Comparison of ENCODE assay signal across 16 cellular contexts in genomic region chr6:90183587-90184333, GRCh38.
DNase-seq lines count a peak whose midpoint lies in the region; ATAC-seq, FAIRE-seq and TF ChIP-seq lines count a peak whose summit lies in the region.
"Had no signal": no experiment of that assay in that cellular context is flagged by ENCODE, and none has a peak within 500 bp of the region (broad histone marks: within the 10 kb centered on the region; RNA-seq: fewer than 3 reads in every experiment).

No MANE protein-coding gene starts in this region.

- peak; percentile 74 for FAIRE-seq in keratinocyte (lab: Jason Lieb, UNC)

- H3K27me3 ChIP-seq in keratinocyte (ENCODE audit: control insufficient read depth, extremely low read depth, insufficient read depth, low read length) = no peaks in the 10 kb centered on the region
- H3K27me3 ChIP-seq in gastrocnemius medialis = no peaks in the 10 kb centered on the region
- H3K27me3 ChIP-seq in tibial nerve = no peaks in the 10 kb centered on the region
- H3K27me3 ChIP-seq: gastroesophageal sphincter had no signal

- 52 to 55% methylated on average over 3 of the region's 3 CpGs for WGBS in tibial nerve, 2 donors

- in situ Hi-C loops in gastrocnemius medialis (cut with MboI; ENCODE audit: low sequenced_read_pairs in 4 of 4) = no loop called here

- H3K4me1 ChIP-seq in keratinocyte (ENCODE audit: control insufficient read depth, extremely low read depth, insufficient read depth, low read length) = peaks cover 25% of the 10 kb centered on the region
- peaks cover 53 to 57% of the 10 kb centered on the region in 2 donors for H3K4me1 ChIP-seq in gastrocnemius medialis
- H3K4me1 ChIP-seq in tibial nerve = peaks cover 0 to 37% (median 10%) of the 10 kb centered on the region in 4 donors

- no peaks in the 10 kb centered on the region for H3K36me3 ChIP-seq in keratinocyte (ENCODE audit: control insufficient read depth in 2 of 2, extremely low read depth in 1 of 2, insufficient read depth in 2 of 2, low read length in 2 of 2)
- no peaks in the 10 kb centered on the region for H3K36me3 ChIP-seq in gastrocnemius medialis
- no peaks in the 10 kb centered on the region for H3K36me3 ChIP-seq in tibial nerve
- H3K36me3 ChIP-seq: gastroesophageal sphincter had no signal

- H3K9me1 ChIP-seq in keratinocyte (ENCODE audit: control insufficient read depth, extremely low read depth, insufficient read depth, low read length) = no peaks in the 10 kb centered on the region

- no peaks in the 10 kb centered on the region for H4K20me1 ChIP-seq in keratinocyte (ENCODE audit: control insufficient read depth, extremely low read depth, insufficient read depth, low read length)

- H3K27ac ChIP-seq in keratinocyte (ENCODE audit: control insufficient read depth, insufficient read depth, low read length) (no peak overlapping the region), gastrocnemius medialis (peak overlapping the region; percentile 29 to 55 (median 48)), tibial nerve (no peak overlapping the region)
- H3K27ac ChIP-seq: gastroesophageal sphincter, KMS-11 had no signal

- intact Hi-C loops in gastrocnemius medialis (cut with DNase I; ENCODE audit: low total_unique reads) = loop anchor here (5.0 kb wide), 1 partner anchor 86 kb away; no protein-coding TSS in a partner anchor

- POLR2A ChIA-PET in T-cell (lab: Charles Lee) = interaction anchor here in 1 of 2 donors (0.7 to 1.4 kb wide), 2 partner anchors 10 to 46 kb away, joined by 3 to 4 read pairs; no protein-coding TSS in a partner anchor

- H3K9me3 Mint-ChIP-seq in activated T-cell treated with anti-CD3 and anti-CD28 coated beads, Interleukin-2, amount 50 U/mL, for 24 hours = peaks cover 2% of the 10 kb centered on the region
- no peaks in the 10 kb centered on the region for H3K9me3 Mint-ChIP-seq in activated T-cell treated with anti-CD3 and anti-CD28 coated beads, Interleukin-2, amount 50 U/mL, for 4 hours
- H3K9me3 Mint-ChIP-seq in T-cell = no peaks in the 10 kb centered on the region

- peak overlapping the region; percentile 77 for H3K27ac Mint-ChIP-seq in activated T-cell treated with anti-CD3 and anti-CD28 coated beads, Interleukin-2, amount 50 U/mL, for 24 hours
- peak overlapping the region; percentile 47 to 91 for H3K27ac Mint-ChIP-seq in T-cell
- H3K27ac Mint-ChIP-seq: endodermal cell had no signal

- H3K4me2 ChIP-seq in keratinocyte (ENCODE audit: control insufficient read depth, extremely low read depth, insufficient read depth, low read depth, low read length) = no peak overlapping the region
- H3K4me2 ChIP-seq: KMS-11 had no signal

- TF ChIP-seq CTCF in keratinocyte (optimal IDR thresholded peaks at IDR 0.05 in 1 of 3, IDR thresholded peaks at IDR 0.05 in 1 of 3, conservative IDR thresholded peaks at IDR 0.05 in 1 of 3; ENCODE audit: extremely low read depth in 1 of 3, insufficient read depth in 2 of 3, low read length in 3 of 3) = no peak
- no peak for TF ChIP-seq CTCF in gastrocnemius medialis (IDR thresholded peaks at IDR 0.05 in 4 of 5, conservative IDR thresholded peaks at IDR 0.05 in 1 of 5)
- no peak for TF ChIP-seq CTCF in tibial nerve (IDR thresholded peaks at IDR 0.05)

- no peak overlapping the region for H2AFZ ChIP-seq in keratinocyte (ENCODE audit: control insufficient read depth, low read length)

- TF ChIP-seq POLR2A in gastrocnemius medialis (IDR thresholded peaks at IDR 0.05) (no peak), tibial nerve (IDR thresholded peaks at IDR 0.05) (no peak)

- no peak overlapping the region for H3K9ac ChIP-seq in keratinocyte (ENCODE audit: control insufficient read depth, extremely low read depth, insufficient read depth, low read length)
- H3K9ac ChIP-seq: KMS-11 had no signal

- H3K27me3 Mint-ChIP-seq in activated T-cell treated with anti-CD3 and anti-CD28 coated beads, Interleukin-2, amount 50 U/mL, for 24 hours = no peaks in the 10 kb centered on the region
- no peaks in the 10 kb centered on the region for H3K27me3 Mint-ChIP-seq in activated T-cell treated with anti-CD3 and anti-CD28 coated beads, Interleukin-2, amount 50 U/mL, for 4 hours (ENCODE audit: low read depth)
- no peaks in the 10 kb centered on the region for H3K27me3 Mint-ChIP-seq in T-cell

- H3K4me3 ChIP-seq in keratinocyte (ENCODE audit: control insufficient read depth in 2 of 3, extremely low read depth in 1 of 3, insufficient read depth in 2 of 3, low read depth in 1 of 3, low read length in 3 of 3) (no peak overlapping the region), gastrocnemius medialis (no peak overlapping the region), tibial nerve (no peak overlapping the region)
- H3K4me3 ChIP-seq: gastroesophageal sphincter had no signal

- DNase-seq in activated T-cell treated with anti-CD3 and anti-CD28 coated beads, Interleukin-2, amount 50 U/mL, for 24 hours = no peak
- DNase-seq in activated T-cell treated with anti-CD3 and anti-CD28 coated beads, Interleukin-2, amount 50 U/mL, for 4 hours = no peak
- DNase-seq in T-cell (no peak), keratinocyte (ENCODE audit: low read depth, low spot score) (no peak), gastrocnemius medialis (no peak), tibial nerve (ENCODE audit: low spot score in 2 of 2) (no peak)
- DNase-seq: DND-41; endodermal cell; NCI-H1694; NCI-H526; RPMI8226; stimulated activated CD8-positive, alpha-beta memory T cell treated with anti-CD3 and anti-CD28 coated beads, Interleukin-4, amount 100 ng/mL, for 48 hours had no signal

- no peaks in the 10 kb centered on the region for H3K9me3 ChIP-seq in keratinocyte (ENCODE audit: control insufficient read depth, low read depth, low read length)
- H3K9me3 ChIP-seq in gastrocnemius medialis = no peaks in the 10 kb centered on the region
- H3K9me3 ChIP-seq in tibial nerve = no peaks in the 10 kb centered on the region
- H3K9me3 ChIP-seq: gastroesophageal sphincter had no signal

- CTCF ChIA-PET in T-cell (lab: Charles Lee) = interaction anchor here in 1 of 2 donors (0.7 to 1.1 kb wide), 3 partner anchors 27 to 243 kb away, joined by 3 read pairs; no protein-coding TSS in a partner anchor

- TF ChIP-seq EP300 in tibial nerve (IDR thresholded peaks at IDR 0.05) = no peak

- H3K79me2 ChIP-seq in keratinocyte (ENCODE audit: control insufficient read depth, insufficient read depth, low read length) = no peaks in the 10 kb centered on the region

- peak overlapping the region; percentile 51 for H3K4me3 Mint-ChIP-seq in activated T-cell treated with anti-CD3 and anti-CD28 coated beads, Interleukin-2, amount 50 U/mL, for 24 hours
- no peak overlapping the region for H3K4me3 Mint-ChIP-seq in activated T-cell treated with anti-CD3 and anti-CD28 coated beads, Interleukin-2, amount 50 U/mL, for 4 hours
- peak overlapping the region in 1 of 3 donors; percentile 41 for H3K4me3 Mint-ChIP-seq in T-cell
- H3K4me3 Mint-ChIP-seq: endodermal cell had no signal

- peaks cover 68% of the 10 kb centered on the region for H3K36me3 Mint-ChIP-seq in activated T-cell treated with anti-CD3 and anti-CD28 coated beads, Interleukin-2, amount 50 U/mL, for 24 hours (ENCODE audit: low read depth)
- peaks cover 22% of the 10 kb centered on the region for H3K36me3 Mint-ChIP-seq in activated T-cell treated with anti-CD3 and anti-CD28 coated beads, Interleukin-2, amount 50 U/mL, for 4 hours (ENCODE audit: insufficient read depth)
- H3K36me3 Mint-ChIP-seq in T-cell = peaks cover 16% of the 10 kb centered on the region

- no peak for ATAC-seq in activated T-cell treated with anti-CD3 and anti-CD28 coated beads, Interleukin-2, amount 50 U/mL, for 4 hours
- ATAC-seq in T-cell (replicated peaks in 1 of 4) = no peak
- no peak for ATAC-seq in gastrocnemius medialis
- ATAC-seq in HG02759 (IDR thresholded peaks at IDR 0.05; ENCODE audit: unreplicated experiment) = no peak
- no peak for ATAC-seq in GM18861 (IDR thresholded peaks at IDR 0.05; ENCODE audit: unreplicated experiment)
- ATAC-seq: gastroesophageal sphincter had no signal

- peaks cover 78% of the 10 kb centered on the region for H3K4me1 Mint-ChIP-seq in activated T-cell treated with anti-CD3 and anti-CD28 coated beads, Interleukin-2, amount 50 U/mL, for 24 hours (ENCODE audit: low read depth)
- H3K4me1 Mint-ChIP-seq in activated T-cell treated with anti-CD3 and anti-CD28 coated beads, Interleukin-2, amount 50 U/mL, for 4 hours (ENCODE audit: low read depth) = peaks cover 72% of the 10 kb centered on the region
- H3K4me1 Mint-ChIP-seq in T-cell = peaks cover 67 to 76% (median 74%) of the 10 kb centered on the region in 3 donors

- dilution Hi-C loops in keratinocyte (cut with MboI; ENCODE audit: extremely low pct_ligation_motif_present, low sequenced_read_pairs) = no loop called here

Comparison
In these comparisons a context has a peak if more than half of its experiments do, and no peak if none do; other contexts are left out.
1. H3K27ac ChIP-seq: peak in gastrocnemius medialis (4 of 4); none in keratinocyte (single experiment) and tibial nerve (0 of 4).